Comparison of ENCODE assay signal across 10 cellular contexts in the genomic region with DNA sequence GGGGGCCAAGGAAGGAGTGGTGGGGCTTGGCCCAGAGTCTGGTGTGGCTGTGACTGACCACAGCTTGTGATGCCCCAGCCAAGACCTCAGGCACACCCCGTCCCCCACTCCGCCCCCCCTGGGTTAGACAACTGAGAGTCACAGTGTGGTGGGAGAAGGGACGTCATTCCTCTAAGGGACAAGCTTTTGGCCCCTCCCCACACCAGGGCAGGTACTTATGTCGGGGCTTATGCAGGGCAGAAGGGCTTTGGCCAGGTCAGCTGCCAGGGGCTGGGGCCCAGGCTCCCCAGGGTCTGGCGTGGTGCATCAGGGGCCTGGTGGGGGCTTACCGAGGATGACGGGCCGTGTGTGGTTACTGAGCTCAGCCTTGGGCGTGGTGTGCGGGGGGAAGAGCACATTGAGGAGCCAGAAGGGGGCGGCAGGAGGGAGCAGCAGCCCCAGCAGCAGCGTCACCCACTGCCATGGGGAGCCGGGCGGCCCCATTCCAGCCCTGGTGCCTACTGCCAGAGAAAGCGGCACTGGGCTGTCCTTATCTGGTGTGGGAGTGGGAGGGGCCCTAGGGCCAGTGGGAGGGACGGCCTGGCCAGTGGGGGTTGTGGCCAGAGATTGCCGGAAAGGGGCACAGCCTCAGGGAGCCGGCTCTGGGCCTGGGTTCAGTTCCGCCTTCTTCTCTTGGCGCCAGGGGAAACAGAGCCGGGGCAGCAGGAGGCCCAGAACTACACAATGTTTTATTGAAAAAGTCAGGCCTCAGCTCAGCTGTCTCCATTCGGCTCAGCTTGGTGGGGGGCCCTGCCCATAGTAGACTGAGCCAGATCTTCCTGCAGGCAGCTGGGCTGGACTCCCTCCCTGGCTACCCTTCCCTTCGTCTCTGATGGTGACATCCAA. TPM values are rescaled to one million over a fixed set of nuclear protein-coding genes. Genes with fewer than 3 reads are reported as not detected.
DNase-seq lines count a peak whose midpoint lies in the region; ATAC-seq lines count a peak whose summit lies in the region.
"Had no signal": no experiment of that assay in that cellular context is flagged by ENCODE, and none has a peak within 500 bp of the region (broad histone marks: within the 10 kb centered on the region; RNA-seq: fewer than 3 reads in every experiment).

A gene with protein sequence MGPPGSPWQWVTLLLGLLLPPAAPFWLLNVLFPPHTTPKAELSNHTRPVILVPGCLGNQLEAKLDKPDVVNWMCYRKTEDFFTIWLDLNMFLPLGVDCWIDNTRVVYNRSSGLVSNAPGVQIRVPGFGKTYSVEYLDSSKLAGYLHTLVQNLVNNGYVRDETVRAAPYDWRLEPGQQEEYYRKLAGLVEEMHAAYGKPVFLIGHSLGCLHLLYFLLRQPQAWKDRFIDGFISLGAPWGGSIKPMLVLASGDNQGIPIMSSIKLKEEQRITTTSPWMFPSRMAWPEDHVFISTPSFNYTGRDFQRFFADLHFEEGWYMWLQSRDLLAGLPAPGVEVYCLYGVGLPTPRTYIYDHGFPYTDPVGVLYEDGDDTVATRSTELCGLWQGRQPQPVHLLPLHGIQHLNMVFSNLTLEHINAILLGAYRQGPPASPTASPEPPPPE (minus strand): TSS at position 502 of the 885 bp plus-strand sequence. CDS start 19 bp downstream, at position 483.

- intact Hi-C loops in activated CD4-positive, alpha-beta T cell treated with anti-CD3 and anti-CD28 coated beads, Interleukin-2, amount 10 ng/mL, durations not matched to agents 24 days and 14 days (cut with micrococcal nuclease), result no loop called here

- WGBS in esophagus, 2 donors, result 59 to 64% methylated on average over 21 to 23 of the region's 23 CpGs

- H3K4me1 Mint-ChIP-seq in activated CD4-positive, alpha-beta T cell treated with anti-CD3 and anti-CD28 coated beads, Interleukin-2, amount 10 ng/mL, durations not matched to agents 24 days and 14 days, result peaks cover 19% of the 10 kb centered on the region

- no peaks in the 10 kb centered on the region for H3K27me3 ChIP-seq in esophagus (ENCODE audit: control insufficient read depth in 1 of 2, insufficient read depth in 2 of 2, low read length in 2 of 2)
- H3K27me3 ChIP-seq in mucosa of rectum (ENCODE audit: control insufficient read depth in 2 of 2, insufficient read depth in 2 of 2, low read length in 2 of 2), result no peaks in the 10 kb centered on the region

- H3K36me3 ChIP-seq in esophagus (ENCODE audit: control insufficient read depth in 2 of 2, insufficient read depth in 2 of 2, low read length in 1 of 2) (peaks cover 7 to 39% of the 10 kb centered on the region in 2 donors), mucosa of rectum (ENCODE audit: control insufficient read depth in 2 of 2, insufficient read depth in 2 of 2, low read length in 2 of 2) (peaks cover 3 to 37% of the 10 kb centered on the region in 2 donors)

- H3K4me3 Mint-ChIP-seq in activated CD4-positive, alpha-beta T cell treated with anti-CD3 and anti-CD28 coated beads, Interleukin-2, amount 10 ng/mL, durations not matched to agents 24 days and 14 days, result no peak within 1 kb of the TSS

- peak within 1 kb of the TSS in 1 of 2 donors; percentile 7 for H3K9ac ChIP-seq in mucosa of rectum (ENCODE audit: low read depth in 1 of 2, low read length in 2 of 2)

- DNase-seq in activated CD4-positive, alpha-beta T cell treated with anti-CD3 and anti-CD28 coated beads, Interleukin-2, amount 10 ng/mL, durations not matched to agents 24 days and 14 days, result no peak
- no peak for DNase-seq in activated CD4-positive, alpha-beta T cell treated with anti-CD3 and anti-CD28 coated beads, Interleukin-2, amount 50 U/mL, for 48 hours
- DNase-seq in ureter (ENCODE audit: low spot score), result no peak
- DNase-seq: Karpas-422; stimulated activated naive CD4-positive, alpha-beta T cell had no signal

- H3K27me3 Mint-ChIP-seq in activated CD4-positive, alpha-beta T cell treated with anti-CD3 and anti-CD28 coated beads, Interleukin-2, amount 10 ng/mL, durations not matched to agents 24 days and 14 days, result no peaks in the 10 kb centered on the region

- ATAC-seq in GM21576 (IDR thresholded peaks at IDR 0.05; ENCODE audit: unreplicated experiment) (no peak), GM21390 (IDR thresholded peaks at IDR 0.05; ENCODE audit: unreplicated experiment) (no peak), HG02870 (IDR thresholded peaks at IDR 0.05; ENCODE audit: unreplicated experiment) (no peak)

- no peak within 1 kb of the TSS for H3K27ac Mint-ChIP-seq in activated CD4-positive, alpha-beta T cell treated with anti-CD3 and anti-CD28 coated beads, Interleukin-2, amount 10 ng/mL, durations not matched to agents 24 days and 14 days

- H3K4me3 ChIP-seq in esophagus (ENCODE audit: low read depth in 1 of 2, low read length in 2 of 2) (no peak within 1 kb of the TSS), mucosa of rectum (ENCODE audit: low read length in 2 of 2) (no peak within 1 kb of the TSS)

- H3K27ac ChIP-seq in esophagus (ENCODE audit: low read depth in 2 of 2, low read length in 1 of 2) (peak within 1 kb of the TSS; percentile 35 to 51), mucosa of rectum (ENCODE audit: low read depth in 2 of 2, low read length in 2 of 2) (peak within 1 kb of the TSS; percentile 44 to 65)

- H3K9me3 ChIP-seq in esophagus (ENCODE audit: control insufficient read depth in 2 of 2, insufficient read depth in 1 of 2, low read depth in 1 of 2, low read length in 1 of 2) (no peaks in the 10 kb centered on the region), mucosa of rectum (ENCODE audit: control insufficient read depth in 2 of 2, low read length in 2 of 2) (no peaks in the 10 kb centered on the region)

- H3K36me3 Mint-ChIP-seq in activated CD4-positive, alpha-beta T cell treated with anti-CD3 and anti-CD28 coated beads, Interleukin-2, amount 10 ng/mL, durations not matched to agents 24 days and 14 days (ENCODE audit: low read depth), result peaks cover 16% of the 10 kb centered on the region

- H3K9me3 Mint-ChIP-seq in activated CD4-positive, alpha-beta T cell treated with anti-CD3 and anti-CD28 coated beads, Interleukin-2, amount 10 ng/mL, durations not matched to agents 24 days and 14 days, result no peaks in the 10 kb centered on the region

- H3K4me1 ChIP-seq in esophagus (ENCODE audit: control insufficient read depth in 2 of 2, insufficient read depth in 2 of 2, low read length in 1 of 2) (peaks cover 0 to 10% of the 10 kb centered on the region in 2 donors), mucosa of rectum (ENCODE audit: control insufficient read depth in 2 of 2, insufficient read depth in 2 of 2, low read length in 2 of 2) (peaks cover 14 to 16% of the 10 kb centered on the region in 2 donors)

RNA-seq across cellular contexts. Expression of the gene that starts here (rescaled TPM):
- 16.5 and 18.2 TPM in 2 replicates for total RNA-seq in activated CD4-positive, alpha-beta T cell treated with anti-CD3 and anti-CD28 coated beads, Interleukin-2, amount 10 ng/mL, durations not matched to agents 24 days and 14 days
- polyA plus RNA-seq in esophagus, result 10 to 100 TPM in 1 of 2 donors, 1 to 10 TPM in 1; 6.2 to 22.9 TPM
- 47.3 TPM for total RNA-seq in ureter
